In genomic region chr10:62264126-62264525, GRCh38 we compare ENCODE assay signal across 15 cellular contexts. TPM values are rescaled to one million over a fixed set of nuclear protein-coding genes. Genes with fewer than 3 reads are reported as not detected.
"Had no signal": no experiment of that assay in that cellular context is flagged by ENCODE, and none has a peak within 500 bp of the region (broad histone marks: within the 10 kb centered on the region; RNA-seq: fewer than 3 reads in every experiment).

No MANE protein-coding gene starts in this region.

- H3K27ac ChIP-seq: body of pancreas, hepatocyte, pancreas, spleen, thoracic aorta, upper lobe of left lung had no signal

- H2AFZ ChIP-seq: hepatocyte had no signal

- H3K36me3 ChIP-seq: pancreas, spleen, thoracic aorta, upper lobe of left lung had no signal

- ATAC-seq: body of pancreas; naive thymus-derived CD8-positive, alpha-beta T cell; stimulated activated memory B cell treated with anti-CD40 and anti-IgM and Interleukin-4, amounts not matched to agents 10 μg/mL and 1 μg/mL and 100 μg/mL, for 72 hours had no signal

- DNase-seq: activated CD4-positive, alpha-beta T cell treated with anti-CD3 and anti-CD28 coated beads for 36 hours; activated CD4-positive, alpha-beta T cell treated with anti-CD3 and anti-CD28 coated beads, Interleukin-2, amount 50 U/mL, for 48 hours; activated gamma-delta T cell treated with Interleukin-2 at 50 U/mL for 16 hours; effector memory CD4-positive, alpha-beta T cell; esophagus squamous epithelium; left cardiac atrium; spleen; stimulated activated CD4-positive, alpha-beta T cell treated with anti-CD3 and anti-CD28 coated beads, Interleukin-4, amount 100 ng/mL, for 4 hours had no signal

- H3K4me2 ChIP-seq: hepatocyte had no signal

- H3K27me3 ChIP-seq: body of pancreas, hepatocyte, pancreas had no signal

- H3K4me3 ChIP-seq: body of pancreas, esophagus squamous epithelium, hepatocyte, pancreas, spleen, thoracic aorta had no signal

- H3K9me3 ChIP-seq: body of pancreas, esophagus squamous epithelium, pancreas, spleen, thoracic aorta, upper lobe of left lung had no signal

RNA-seq across cellular contexts. Expression of gene RTKN2, which starts 4.5 kb away (rescaled TPM):
- total RNA-seq: thoracic aorta had no signal
